ENCODE assay signal across 9 cellular contexts in genomic region chr12:12010277-12011031, GRCh38.
A peak's percentile ranks its signal among the peaks of the same experiment; 100 is the strongest.
DNase-seq lines count a peak whose midpoint lies in the region; ATAC-seq and TF ChIP-seq lines count a peak whose summit lies in the region.
"Had no signal": no experiment of that assay in that cellular context is flagged by ENCODE, and none has a peak within 500 bp of the region (broad histone marks: within the 10 kb centered on the region; RNA-seq: fewer than 3 reads in every experiment).

No MANE protein-coding gene starts in this region.

- DNase-seq in DMS53 (lab: John Stamatoyannopoulos, UW): peak; percentile 35
- DNase-seq in DMS53 treated with DMSO at 0.1 percent for 48 hours (lab: John Stamatoyannopoulos, UW; ENCODE audit: unreplicated experiment): no peak
- peak; percentile 59 for DNase-seq in SK-N-SH
- DNase-seq in astrocyte of the cerebellum (ENCODE audit: low read depth): peak; percentile 87
- DNase-seq in left kidney (ENCODE audit: low read depth, low spot score): peak; percentile 74
- peak in 2 of 3 donors; percentile 58 to 78 for DNase-seq in stimulated activated CD4-positive, alpha-beta T cell treated with anti-CD3 and anti-CD28 coated beads, TNF-alpha, amount 100 ng/mL, for 48 hours (ENCODE audit: low read depth in 3 of 3)
- no peak for DNase-seq in NCI-H446 (lab: John Stamatoyannopoulos, UW)

- no peaks in the 10 kb centered on the region for H3F3A ChIP-seq in SK-N-SH (replicated peaks; ENCODE audit: insufficient read depth)

- no peak for TF ChIP-seq RAD21 in SK-N-SH (IDR thresholded peaks at IDR 0.05; ENCODE audit: low read length)

- H3K4me1 ChIP-seq in SK-N-SH (ENCODE audit: control insufficient read depth in 1 of 2, insufficient read depth in 2 of 2, low read depth in 1 of 2, low read length in 1 of 2): peaks cover 23 to 24% of the 10 kb centered on the region in 2 experiments; a peak in 3 of 4 replicates

- H3K36me3 ChIP-seq in SK-N-SH (replicated peaks in 1 of 2; ENCODE audit: control insufficient read depth in 1 of 2, insufficient read depth in 2 of 2, low read length in 1 of 2): no peaks in the 10 kb centered on the region

- no peaks in the 10 kb centered on the region for H3K79me2 ChIP-seq in SK-N-SH (ENCODE audit: insufficient read depth)

- in situ Hi-C loops in astrocyte of the cerebellum (cut with HindIII; ENCODE audit: low sequenced_read_pairs): no loop called here

- H2AFZ ChIP-seq in SK-N-SH (ENCODE audit: low read depth): peak overlapping the region; percentile 59; the same call in 1 of the 2 replicates

- H4K20me1 ChIP-seq in SK-N-SH (ENCODE audit: insufficient read depth): no peaks in the 10 kb centered on the region

- no peaks in the 10 kb centered on the region for H3K9me2 ChIP-seq in SK-N-SH

- H3K4me3 ChIP-seq in SK-N-SH (ENCODE audit: low read depth in 2 of 2, low read length in 1 of 2) (no peak overlapping the region), astrocyte of the cerebellum (ENCODE audit: low read depth, low read length) (no peak overlapping the region)

- peak overlapping the region; percentile 52 for H3K4me2 ChIP-seq in SK-N-SH

- WGBS in SK-N-SH (ENCODE audit: low lambda C conversion rate): 60% methylated on average over 18 of the region's 18 CpGs

- no peaks in the 10 kb centered on the region for H3K27me3 ChIP-seq in SK-N-SH (ENCODE audit: insufficient read depth)

- no peak overlapping the region for H3K9ac ChIP-seq in SK-N-SH

- peak overlapping the region in 1 of 2 experiments; percentile 19; a peak in 1 of 4 replicates for H3K27ac ChIP-seq in SK-N-SH (ENCODE audit: low read depth in 2 of 2, low read length in 1 of 2)
- H3K27ac ChIP-seq: 22Rv1 had no signal

- ATAC-seq in HG03095 (IDR thresholded peaks at IDR 0.05; ENCODE audit: unreplicated experiment): peak; percentile 41

- POLR2A ChIA-PET in SK-N-SH (lab: Yijun Ruan, JAX): no interaction called here

- CTCF ChIA-PET in SK-N-SH (lab: Yijun Ruan, JAX): interaction anchor here (1.3 to 1.8 kb wide), 2 partner anchors 23 to 321 kb away, joined by 3 to 10 read pairs; no protein-coding TSS in a partner anchor

- TF ChIP-seq EP300 in SK-N-SH (IDR thresholded peaks at IDR 0.05; ENCODE audit: borderline replicate concordance in 1 of 2, low read depth in 1 of 2, low read length in 1 of 2): peak; percentile 49 to 79

- no peaks in the 10 kb centered on the region for H3K9me3 ChIP-seq in SK-N-SH

- no peak for TF ChIP-seq CTCF in SK-N-SH (IDR thresholded peaks at IDR 0.05)
- TF ChIP-seq CTCF in astrocyte of the cerebellum (IDR thresholded peaks at IDR 0.05; ENCODE audit: low read depth, low read length, missing control alignments): no peak

TF ChIP-seq in SK-N-SH, 30 proteins besides CTCF, POLR2A, EP300 and RAD21:
- TF ChIP-seq EZH2phosphoT487 (IDR thresholded peaks at IDR 0.05; ENCODE audit: borderline replicate concordance, low read depth) (no peak), GATA2 (CRISPR knock-in tag; IDR thresholded peaks at IDR 0.05) (peak; percentile 29; the same call in 1 of the 2 replicates), SIN3A (IDR thresholded peaks at IDR 0.05; ENCODE audit: borderline replicate concordance, low read depth, low read length) (no peak), ZBTB33 (IDR thresholded peaks at IDR 0.05; ENCODE audit: borderline replicate concordance, low read depth) (peak; percentile 55; the same call in 1 of the 2 replicates), POLR2AphosphoS5 (IDR thresholded peaks at IDR 0.05; ENCODE audit: low read depth, low read length) (peak; percentile 48; the same call in 1 of the 2 replicates), TCF12 (IDR thresholded peaks at IDR 0.05) (peak; percentile 87), JUND (IDR thresholded peaks at IDR 0.05) (peak; percentile 60; the same call in 1 of the 2 replicates), PBX3 (IDR thresholded peaks at IDR 0.05) (peak; percentile 90), RFX5 (IDR thresholded peaks at IDR 0.05; ENCODE audit: low read length) (no peak), NFIC (IDR thresholded peaks at IDR 0.05; ENCODE audit: borderline replicate concordance) (peak; percentile 74)

Comparison
In these comparisons a context has a peak if more than half of its experiments do, and no peak if none do; other contexts are left out.
1. DNase-seq: peak in DMS53 (single experiment), SK-N-SH (single experiment), astrocyte of the cerebellum (single experiment), left kidney (single experiment) and stimulated activated CD4-positive, alpha-beta T cell treated with anti-CD3 and anti-CD28 coated beads, TNF-alpha, amount 100 ng/mL, for 48 hours (2 of 3); none in DMS53 treated with DMSO at 0.1 percent for 48 hours (single experiment) and NCI-H446 (0 of 2).